Comparison of ENCODE assay signal across 14 cellular contexts in the genomic region with DNA sequence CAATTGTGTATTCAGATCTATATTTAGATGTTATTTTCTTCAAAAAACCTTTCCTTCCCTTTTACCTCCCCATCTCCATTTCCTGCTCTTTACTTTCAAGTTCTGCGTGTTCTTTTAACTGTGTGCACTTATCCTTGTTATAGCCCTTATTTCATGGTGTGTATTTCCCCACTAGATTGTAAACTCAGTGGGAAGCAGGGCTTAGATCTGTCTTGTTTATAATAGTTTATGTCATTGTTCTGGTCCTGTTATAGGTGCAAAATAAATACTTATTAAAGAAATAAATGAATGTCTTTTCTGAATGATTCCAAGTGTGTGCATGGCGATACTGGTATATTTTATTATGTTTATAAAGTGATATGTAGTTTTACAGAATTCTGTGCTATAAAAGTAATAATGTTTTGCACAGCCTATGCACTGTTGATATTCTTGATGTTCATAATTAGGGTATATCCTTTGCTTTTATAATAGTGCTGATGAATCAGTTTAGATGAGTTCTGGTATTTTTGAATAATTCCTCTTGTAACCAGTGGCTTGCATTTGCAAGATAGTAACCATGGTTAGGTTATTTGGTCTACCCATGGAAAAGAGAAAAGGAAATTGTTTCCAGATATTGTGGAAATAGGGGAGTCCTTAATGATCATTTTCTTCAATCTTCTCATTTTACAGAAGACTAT. TPM values are rescaled to one million over a fixed set of nuclear protein-coding genes. Genes with fewer than 3 reads are reported as not detected.
DNase-seq lines count a peak whose midpoint lies in the region; ATAC-seq and TF ChIP-seq lines count a peak whose summit lies in the region.
"Had no signal": no experiment of that assay in that cellular context is flagged by ENCODE, and none has a peak within 500 bp of the region (broad histone marks: within the 10 kb centered on the region; RNA-seq: fewer than 3 reads in every experiment).

No MANE protein-coding gene starts in this region.

- H3K27me3 ChIP-seq in esophagus squamous epithelium (no peaks in the 10 kb centered on the region), suprapubic skin (no peaks in the 10 kb centered on the region)
- H3K27me3 ChIP-seq: ascending aorta had no signal

- intact Hi-C loops in esophagus squamous epithelium (cut with DNase I) = no loop called here

- no peaks in the 10 kb centered on the region for H3K9me3 ChIP-seq in esophagus squamous epithelium
- no peaks in the 10 kb centered on the region for H3K9me3 ChIP-seq in suprapubic skin
- H3K9me3 ChIP-seq: ascending aorta had no signal

- WGBS in esophagus squamous epithelium, 2 donors = 45 to 49% methylated on average over 2 of the region's 2 CpGs
- WGBS in suprapubic skin = 72% methylated on average over 2 of the region's 2 CpGs

- H3K27me3 Mint-ChIP-seq in activated naive CD4-positive, alpha-beta T cell treated with anti-CD3 and anti-CD28 coated beads, Interleukin-2, amount 50 U/mL, for 24 hours = no peaks in the 10 kb centered on the region
- H3K27me3 Mint-ChIP-seq: IgD-negative memory B cell had no signal

- TF ChIP-seq EP300 in suprapubic skin (IDR thresholded peaks at IDR 0.05) = no peak

- peaks cover 88% of the 10 kb centered on the region for H3K4me1 Mint-ChIP-seq in activated naive CD4-positive, alpha-beta T cell treated with anti-CD3 and anti-CD28 coated beads, Interleukin-2, amount 50 U/mL, for 24 hours

- H3K4me3 ChIP-seq in esophagus squamous epithelium = peak overlapping the region in 3 of 4 donors; percentile 7 to 31 (median 12)
- H3K4me3 ChIP-seq in suprapubic skin = peak overlapping the region; percentile 20
- H3K4me3 ChIP-seq: ascending aorta had no signal

- H3K27ac ChIP-seq in VCaP (peak overlapping the region; percentile 6; the same call in 1 of the 2 replicates), esophagus squamous epithelium (peak overlapping the region; percentile 77 to 86 (median 82)), suprapubic skin (peak overlapping the region; percentile 87)
- H3K27ac ChIP-seq: ascending aorta had no signal

- H3K36me3 ChIP-seq in esophagus squamous epithelium = no peaks in the 10 kb centered on the region
- H3K36me3 ChIP-seq in suprapubic skin = no peaks in the 10 kb centered on the region
- H3K36me3 ChIP-seq: ascending aorta had no signal

- H3K4me3 Mint-ChIP-seq in activated naive CD4-positive, alpha-beta T cell treated with anti-CD3 and anti-CD28 coated beads, Interleukin-2, amount 50 U/mL, for 24 hours = peak overlapping the region; percentile 82
- H3K4me3 Mint-ChIP-seq: IgD-negative memory B cell had no signal

- DNase-seq in activated naive CD4-positive, alpha-beta T cell (lab: John Stamatoyannopoulos, UW) = no peak
- no peak for DNase-seq in esophagus squamous epithelium (lab: John Stamatoyannopoulos, UW)
- no peak for DNase-seq in suprapubic skin (ENCODE audit: low spot score in 2 of 2)
- DNase-seq in T1000 (lab: John Stamatoyannopoulos, UW) = no peak
- DNase-seq: AML-193, DMS79, midbrain, T-helper 9 cell had no signal

- peaks cover 17 to 96% (median 42%) of the 10 kb centered on the region in 3 donors for H3K4me1 ChIP-seq in esophagus squamous epithelium
- H3K4me1 ChIP-seq in suprapubic skin = peaks cover 81% of the 10 kb centered on the region
- H3K4me1 ChIP-seq: ascending aorta had no signal

- H3K36me3 Mint-ChIP-seq in activated naive CD4-positive, alpha-beta T cell treated with anti-CD3 and anti-CD28 coated beads, Interleukin-2, amount 50 U/mL, for 24 hours = peaks cover 10% of the 10 kb centered on the region
- H3K36me3 Mint-ChIP-seq: IgD-negative memory B cell had no signal

- ATAC-seq in HG03045 (IDR thresholded peaks at IDR 0.05; ENCODE audit: unreplicated experiment) (no peak), HG02798 (IDR thresholded peaks at IDR 0.05; ENCODE audit: poor library complexity, unreplicated experiment) (no peak)

- H3K27ac Mint-ChIP-seq in activated naive CD4-positive, alpha-beta T cell treated with anti-CD3 and anti-CD28 coated beads, Interleukin-2, amount 50 U/mL, for 24 hours = peak overlapping the region; percentile 68
- H3K27ac Mint-ChIP-seq: IgD-negative memory B cell had no signal

- no peaks in the 10 kb centered on the region for H3K9me3 Mint-ChIP-seq in activated naive CD4-positive, alpha-beta T cell treated with anti-CD3 and anti-CD28 coated beads, Interleukin-2, amount 50 U/mL, for 24 hours
- H3K9me3 Mint-ChIP-seq: IgD-negative memory B cell had no signal

- TF ChIP-seq CTCF in VCaP (conservative IDR thresholded peaks at IDR 0.05) = no peak
- TF ChIP-seq CTCF in esophagus squamous epithelium (IDR thresholded peaks at IDR 0.05) = no peak
- no peak for TF ChIP-seq CTCF in suprapubic skin (IDR thresholded peaks at IDR 0.05)

- TF ChIP-seq POLR2A in esophagus squamous epithelium (IDR thresholded peaks at IDR 0.05) (no peak), suprapubic skin (IDR thresholded peaks at IDR 0.05) (no peak)

RNA-seq across cellular contexts. Expression of a gene that starts 12.1 kb away (rescaled TPM):
- total RNA-seq in esophagus squamous epithelium = 10 to 100 TPM; 37.8 to 81.9 (median 54.8) TPM
- 100 to 1,000 TPM in 1 of 4 donors, 10 to 100 TPM in 3; 72.2 to 103 (median 86.2) TPM for total RNA-seq in suprapubic skin

Comparison
In these comparisons a context has a peak if more than half of its experiments do, and no peak if none do; other contexts are left out.
1. H3K27ac ChIP-seq: peak in every context shown above with its lines; median percentile 87 in suprapubic skin; 82 in esophagus squamous epithelium; 6 in VCaP.